Comparison of ENCODE assay signal across 1 cellular context in genomic region chr13:97067342-97067895, GRCh38.
TF ChIP-seq lines count a peak whose summit lies in the region.

No MANE protein-coding gene starts in this region.

TF ChIP-seq in IMR-90, 13 proteins besides CTCF, POLR2A, EP300 and RAD21 (continued from another document):
- TF ChIP-seq CHD1 (IDR thresholded peaks at IDR 0.05; ENCODE audit: low read depth, low read length) (no peak), NFE2L2 (IDR thresholded peaks at IDR 0.05; ENCODE audit: low read depth, low read length) (no peak), RFX5 (IDR thresholded peaks at IDR 0.05; ENCODE audit: low read depth, low read length) (no peak)
